Comparison of ENCODE assay signal across 1 cellular context in the genomic region with DNA sequence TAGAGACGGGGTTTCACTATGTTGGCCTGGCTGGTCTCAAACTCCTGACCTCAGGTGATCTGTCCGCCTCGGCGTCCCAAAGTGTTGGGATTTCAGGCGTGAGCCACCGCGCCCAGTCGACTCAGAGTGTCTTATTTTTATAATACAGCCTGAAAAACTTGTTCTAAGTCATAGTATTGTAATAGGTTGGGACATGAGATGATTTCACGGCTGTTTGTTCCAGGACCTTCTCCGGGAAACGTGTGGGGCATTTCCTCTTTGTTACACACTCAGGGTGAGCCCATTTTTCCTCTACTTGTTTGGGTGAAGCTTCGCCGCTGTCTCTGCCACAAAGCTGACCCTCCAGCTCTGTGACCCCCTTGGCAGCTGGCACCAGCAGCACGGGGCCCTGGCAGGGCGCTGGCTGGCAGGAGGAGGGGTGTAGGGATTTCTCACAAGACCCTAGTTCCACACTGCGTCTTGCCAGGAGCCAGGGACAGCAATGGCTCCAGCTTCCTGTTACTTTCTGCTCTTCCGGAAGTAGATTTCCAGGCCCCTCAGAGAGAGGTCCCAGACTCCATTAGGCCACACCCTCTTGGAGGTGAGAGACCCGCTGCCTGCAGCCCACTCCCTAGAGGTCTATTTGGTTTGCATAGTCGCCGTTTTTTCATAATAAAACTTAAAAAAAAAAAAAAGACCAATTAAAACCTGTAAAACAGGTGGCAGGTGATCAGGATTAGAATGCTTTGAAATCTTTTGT.
TF ChIP-seq lines count a peak whose summit lies in the region.

No MANE protein-coding gene starts in this region.

TF ChIP-seq in GM23338, 12 proteins besides CTCF, POLR2A, EP300 and RAD21:
- TF ChIP-seq, protein P1, sequence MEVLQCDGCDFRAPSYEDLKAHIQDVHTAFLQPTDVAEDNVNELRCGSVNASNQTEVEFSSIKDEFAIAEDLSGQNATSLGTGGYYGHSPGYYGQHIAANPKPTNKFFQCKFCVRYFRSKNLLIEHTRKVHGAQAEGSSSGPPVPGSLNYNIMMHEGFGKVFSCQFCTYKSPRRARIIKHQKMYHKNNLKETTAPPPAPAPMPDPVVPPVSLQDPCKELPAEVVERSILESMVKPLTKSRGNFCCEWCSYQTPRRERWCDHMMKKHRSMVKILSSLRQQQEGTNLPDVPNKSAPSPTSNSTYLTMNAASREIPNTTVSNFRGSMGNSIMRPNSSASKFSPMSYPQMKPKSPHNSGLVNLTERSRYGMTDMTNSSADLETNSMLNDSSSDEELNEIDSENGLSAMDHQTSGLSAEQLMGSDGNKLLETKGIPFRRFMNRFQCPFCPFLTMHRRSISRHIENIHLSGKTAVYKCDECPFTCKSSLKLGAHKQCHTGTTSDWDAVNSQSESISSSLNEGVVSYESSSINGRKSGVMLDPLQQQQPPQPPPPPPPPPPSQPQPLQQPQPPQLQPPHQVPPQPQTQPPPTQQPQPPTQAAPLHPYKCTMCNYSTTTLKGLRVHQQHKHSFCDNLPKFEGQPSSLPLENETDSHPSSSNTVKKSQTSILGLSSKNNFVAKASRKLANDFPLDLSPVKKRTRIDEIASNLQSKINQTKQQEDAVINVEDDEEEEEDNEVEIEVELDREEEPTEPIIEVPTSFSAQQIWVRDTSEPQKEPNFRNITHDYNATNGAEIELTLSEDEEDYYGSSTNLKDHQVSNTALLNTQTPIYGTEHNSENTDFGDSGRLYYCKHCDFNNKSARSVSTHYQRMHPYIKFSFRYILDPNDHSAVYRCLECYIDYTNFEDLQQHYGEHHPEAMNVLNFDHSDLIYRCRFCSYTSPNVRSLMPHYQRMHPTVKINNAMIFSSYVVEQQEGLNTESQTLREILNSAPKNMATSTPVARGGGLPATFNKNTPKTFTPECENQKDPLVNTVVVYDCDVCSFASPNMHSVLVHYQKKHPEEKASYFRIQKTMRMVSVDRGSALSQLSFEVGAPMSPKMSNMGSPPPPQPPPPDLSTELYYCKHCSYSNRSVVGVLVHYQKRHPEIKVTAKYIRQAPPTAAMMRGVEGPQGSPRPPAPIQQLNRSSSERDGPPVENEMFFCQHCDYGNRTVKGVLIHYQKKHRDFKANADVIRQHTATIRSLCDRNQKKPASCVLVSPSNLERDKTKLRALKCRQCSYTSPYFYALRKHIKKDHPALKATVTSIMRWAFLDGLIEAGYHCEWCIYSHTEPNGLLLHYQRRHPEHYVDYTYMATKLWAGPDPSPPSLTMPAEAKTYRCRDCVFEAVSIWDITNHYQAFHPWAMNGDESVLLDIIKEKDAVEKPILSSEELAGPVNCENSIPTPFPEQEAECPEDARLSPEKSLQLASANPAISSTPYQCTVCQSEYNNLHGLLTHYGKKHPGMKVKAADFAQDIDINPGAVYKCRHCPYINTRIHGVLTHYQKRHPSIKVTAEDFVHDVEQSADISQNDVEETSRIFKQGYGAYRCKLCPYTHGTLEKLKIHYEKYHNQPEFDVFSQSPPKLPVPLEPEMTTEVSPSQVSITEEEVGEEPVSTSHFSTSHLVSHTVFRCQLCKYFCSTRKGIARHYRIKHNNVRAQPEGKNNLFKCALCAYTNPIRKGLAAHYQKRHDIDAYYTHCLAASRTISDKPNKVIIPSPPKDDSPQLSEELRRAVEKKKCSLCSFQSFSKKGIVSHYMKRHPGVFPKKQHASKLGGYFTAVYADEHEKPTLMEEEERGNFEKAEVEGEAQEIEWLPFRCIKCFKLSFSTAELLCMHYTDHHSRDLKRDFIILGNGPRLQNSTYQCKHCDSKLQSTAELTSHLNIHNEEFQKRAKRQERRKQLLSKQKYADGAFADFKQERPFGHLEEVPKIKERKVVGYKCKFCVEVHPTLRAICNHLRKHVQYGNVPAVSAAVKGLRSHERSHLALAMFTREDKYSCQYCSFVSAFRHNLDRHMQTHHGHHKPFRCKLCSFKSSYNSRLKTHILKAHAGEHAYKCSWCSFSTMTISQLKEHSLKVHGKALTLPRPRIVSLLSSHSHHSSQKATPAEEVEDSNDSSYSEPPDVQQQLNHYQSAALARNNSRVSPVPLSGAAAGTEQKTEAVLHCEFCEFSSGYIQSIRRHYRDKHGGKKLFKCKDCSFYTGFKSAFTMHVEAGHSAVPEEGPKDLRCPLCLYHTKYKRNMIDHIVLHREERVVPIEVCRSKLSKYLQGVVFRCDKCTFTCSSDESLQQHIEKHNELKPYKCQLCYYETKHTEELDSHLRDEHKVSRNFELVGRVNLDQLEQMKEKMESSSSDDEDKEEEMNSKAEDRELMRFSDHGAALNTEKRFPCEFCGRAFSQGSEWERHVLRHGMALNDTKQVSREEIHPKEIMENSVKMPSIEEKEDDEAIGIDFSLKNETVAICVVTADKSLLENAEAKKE (CRISPR knock-in tag; IDR thresholded peaks at IDR 0.05), result no peak
